In genomic region chr2:237956402-237956736, GRCh38 we compare ENCODE assay signal across 11 cellular contexts. TPM values are rescaled to one million over a fixed set of nuclear protein-coding genes. Genes with fewer than 3 reads are reported as not detected.
DNase-seq lines count a peak whose midpoint lies in the region; ATAC-seq and TF ChIP-seq lines count a peak whose summit lies in the region.
"Had no signal": no experiment of that assay in that cellular context is flagged by ENCODE, and none has a peak within 500 bp of the region (broad histone marks: within the 10 kb centered on the region; RNA-seq: fewer than 3 reads in every experiment).

No MANE protein-coding gene starts in this region.

- H3K9me3 ChIP-seq in iPS DF 6.9 (ENCODE audit: control insufficient read depth, insufficient read depth, low read length) (no peaks in the 10 kb centered on the region), sigmoid colon (no peaks in the 10 kb centered on the region), left lung (peaks cover 0 to 2% of the 10 kb centered on the region in 2 donors)
- H3K9me3 ChIP-seq: adrenal gland had no signal

- DNase-seq in HFF-Myc (ENCODE audit: extremely low read depth, low read depth) (no peak), brain microvascular endothelial cell (no peak), iPS DF 6.9 (ENCODE audit: low read depth, low spot score) (no peak), sigmoid colon (no peak), ACHN (no peak), left lung (no peak), NCI-H1436 treated with DMSO at 0.1 percent for 48 hours (lab: John Stamatoyannopoulos, UW) (no peak), GM13976 (ENCODE audit: low spot score) (no peak)
- DNase-seq: adrenal gland; CD8-positive, alpha-beta T cell; stimulated activated CD4-positive, alpha-beta T cell treated with anti-CD3 and anti-CD28 coated beads, Interleukin-2, amount 100 ng/mL, for 24 hours had no signal

- H3K27ac ChIP-seq in brain microvascular endothelial cell, result no peak overlapping the region
- no peak overlapping the region for H3K27ac ChIP-seq in iPS DF 6.9 (ENCODE audit: low read length)
- H3K27ac ChIP-seq in sigmoid colon, result no peak overlapping the region
- no peak overlapping the region for H3K27ac ChIP-seq in left lung
- H3K27ac ChIP-seq: adrenal gland had no signal

- intact Hi-C loops in sigmoid colon (cut with DNase I) (no loop called here), left lung (cut with DNase I) (no loop called here)

- no peak for TF ChIP-seq EP300 in sigmoid colon (IDR thresholded peaks at IDR 0.05)

- peak overlapping the region; percentile 30 for H3K4me3 ChIP-seq in HFF-Myc (replicated peaks; ENCODE audit: low read depth, low read length)
- peak overlapping the region; percentile 20 for H3K4me3 ChIP-seq in brain microvascular endothelial cell (ENCODE audit: low read depth, low read length)
- H3K4me3 ChIP-seq in iPS DF 6.9 (ENCODE audit: low read length), result peak overlapping the region; percentile 36; the same call in 1 of the 2 replicates
- peak overlapping the region in 3 of 4 donors; percentile 26 to 39 (median 37) for H3K4me3 ChIP-seq in sigmoid colon
- H3K4me3 ChIP-seq in left lung, result no peak overlapping the region
- H3K4me3 ChIP-seq: adrenal gland had no signal

- H3K27me3 ChIP-seq in brain microvascular endothelial cell (replicated peaks) (peaks cover 17% of the 10 kb centered on the region), iPS DF 6.9 (ENCODE audit: control insufficient read depth, insufficient read depth, low read length) (peaks cover 2% of the 10 kb centered on the region; the same call in 1 of the 2 replicates), sigmoid colon (peaks cover 10 to 35% (median 25%) of the 10 kb centered on the region in 3 donors), left lung (peaks cover 14 to 37% of the 10 kb centered on the region in 2 donors)

- TF ChIP-seq CTCF in HFF-Myc (IDR thresholded peaks at IDR 0.05; ENCODE audit: low read depth, low read length, missing control alignments), result no peak
- TF ChIP-seq CTCF in brain microvascular endothelial cell (IDR thresholded peaks at IDR 0.05; ENCODE audit: low read depth, low read length, missing control alignments), result no peak
- TF ChIP-seq CTCF in sigmoid colon (IDR thresholded peaks at IDR 0.05), result no peak
- no peak for TF ChIP-seq CTCF in left lung (IDR thresholded peaks at IDR 0.05)
- TF ChIP-seq CTCF in GM13976 (IDR thresholded peaks at IDR 0.05; ENCODE audit: borderline replicate concordance, control extremely low read depth, extremely low read depth, insufficient read depth, missing control alignments), result no peak

- H3K4me1 ChIP-seq in iPS DF 6.9 (ENCODE audit: control insufficient read depth, insufficient read depth, low read length), result no peaks in the 10 kb centered on the region
- H3K4me1 ChIP-seq in sigmoid colon, result peaks cover 0 to 12% (median 10%) of the 10 kb centered on the region in 4 donors
- peaks cover 8 to 9% of the 10 kb centered on the region in 2 donors for H3K4me1 ChIP-seq in left lung
- H3K4me1 ChIP-seq: adrenal gland had no signal

- ATAC-seq in left lung, result no peak

- H3K36me3 ChIP-seq in brain microvascular endothelial cell (replicated peaks) (no peaks in the 10 kb centered on the region), iPS DF 6.9 (ENCODE audit: control insufficient read depth, insufficient read depth, low read length) (0 out of 2 replicates have a peak, but pooled peaks cover 2% of the 10 kb centered on the region), sigmoid colon (no peaks in the 10 kb centered on the region), left lung (no peaks in the 10 kb centered on the region)
- H3K36me3 ChIP-seq: adrenal gland had no signal

- in situ Hi-C loops in brain microvascular endothelial cell (cut with HindIII; ENCODE audit: low pct_ligation_motif_present, low sequenced_read_pairs) (no loop called here), ACHN (cut with HindIII; ENCODE audit: low pct_ligation_motif_present, low pct_unique_long_range_greater_than_20kb, low sequenced_read_pairs) (no loop called here), GM13976 (cut with MboI; ENCODE audit: low sequenced_read_pairs, unreplicated experiment) (no loop called here)

- no peak for TF ChIP-seq POLR2A in sigmoid colon (IDR thresholded peaks at IDR 0.05)

- WGBS in iPS DF 6.9 (ENCODE audit: insufficient coverage, insufficient read length), result no CpG with 5 or more reads among the region's 23 CpGs
- 24 to 27% methylated on average over 23 of the region's 23 CpGs for WGBS in sigmoid colon, 2 donors

RNA-seq across cellular contexts. Expression of gene UBE2F, which starts 10.4 kb away (rescaled TPM):
- total RNA-seq in sigmoid colon (10 to 100 TPM; 50.7 to 81.5 (median 66.4) TPM), left lung (10 to 100 TPM; 48.5 to 58.9 TPM)
- 100 to 1,000 TPM in 1 of 3 donors, 10 to 100 TPM in 2; 51.9 to 115 (median 73.3) TPM for polyA plus RNA-seq in sigmoid colon

Comparison
In these comparisons a context has a peak if more than half of its experiments do, and no peak if none do; other contexts are left out.
1. H3K4me3 ChIP-seq: peak in HFF-Myc (single experiment), brain microvascular endothelial cell (single experiment), iPS DF 6.9 (single experiment) and sigmoid colon (3 of 4); none in left lung (0 of 2).